In genomic region chr22:31347251-31348008, GRCh38 we compare ENCODE assay signal across 1 cellular context.
A peak's percentile ranks its signal among the peaks of the same experiment; 100 is the strongest.
TF ChIP-seq lines count a peak whose summit lies in the region.

No MANE protein-coding gene starts in this region.

TF ChIP-seq in K562, 482 proteins besides CTCF, POLR2A, EP300 and RAD21 (continued from another document):
- TF ChIP-seq, protein P1, sequence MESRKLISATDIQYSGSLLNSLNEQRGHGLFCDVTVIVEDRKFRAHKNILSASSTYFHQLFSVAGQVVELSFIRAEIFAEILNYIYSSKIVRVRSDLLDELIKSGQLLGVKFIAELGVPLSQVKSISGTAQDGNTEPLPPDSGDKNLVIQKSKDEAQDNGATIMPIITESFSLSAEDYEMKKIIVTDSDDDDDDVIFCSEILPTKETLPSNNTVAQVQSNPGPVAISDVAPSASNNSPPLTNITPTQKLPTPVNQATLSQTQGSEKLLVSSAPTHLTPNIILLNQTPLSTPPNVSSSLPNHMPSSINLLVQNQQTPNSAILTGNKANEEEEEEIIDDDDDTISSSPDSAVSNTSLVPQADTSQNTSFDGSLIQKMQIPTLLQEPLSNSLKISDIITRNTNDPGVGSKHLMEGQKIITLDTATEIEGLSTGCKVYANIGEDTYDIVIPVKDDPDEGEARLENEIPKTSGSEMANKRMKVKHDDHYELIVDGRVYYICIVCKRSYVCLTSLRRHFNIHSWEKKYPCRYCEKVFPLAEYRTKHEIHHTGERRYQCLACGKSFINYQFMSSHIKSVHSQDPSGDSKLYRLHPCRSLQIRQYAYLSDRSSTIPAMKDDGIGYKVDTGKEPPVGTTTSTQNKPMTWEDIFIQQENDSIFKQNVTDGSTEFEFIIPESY (CRISPR knock-in tag; IDR thresholded peaks at IDR 0.05) = peak; percentile 95
- TF ChIP-seq DPF2 (IDR thresholded peaks at IDR 0.05) (no peak), CSDE1 (IDR thresholded peaks at IDR 0.05) (no peak), POLR2G (IDR thresholded peaks at IDR 0.05; ENCODE audit: low read depth, low read length) (peak; percentile 45; the same call in 1 of the 2 replicates)
